In genomic region chr17:40111221-40112128, GRCh38 we compare ENCODE assay signal across 8 cellular contexts. TPM values are rescaled to one million over a fixed set of nuclear protein-coding genes. Genes with fewer than 3 reads are reported as not detected.
A peak's percentile ranks its signal among the peaks of the same experiment; 100 is the strongest.
DNase-seq lines count a peak whose midpoint lies in the region; ATAC-seq and TF ChIP-seq lines count a peak whose summit lies in the region.

No MANE protein-coding gene starts in this region.

- peak overlapping the region; percentile 38 for H3K4me3 Mint-ChIP-seq in activated CD4-positive, alpha-beta T cell treated with anti-CD3 and anti-CD28 coated beads for 36 hours
- peak overlapping the region; percentile 43 for H3K4me3 Mint-ChIP-seq in dendritic cell treated with granulocyte-macrophage colony-stimulating factor and Interleukin-4, amounts not matched to agents 40 ng/mL and 50 ng/mL, for 4 days

- no peaks in the 10 kb centered on the region for H3K9me3 Mint-ChIP-seq in activated CD4-positive, alpha-beta T cell treated with anti-CD3 and anti-CD28 coated beads for 36 hours (ENCODE audit: low read depth)
- H3K9me3 Mint-ChIP-seq in dendritic cell treated with granulocyte-macrophage colony-stimulating factor and Interleukin-4, amounts not matched to agents 40 ng/mL and 50 ng/mL, for 4 days: no peaks in the 10 kb centered on the region

- peak overlapping the region; percentile 86 for H3K27ac Mint-ChIP-seq in activated CD4-positive, alpha-beta T cell treated with anti-CD3 and anti-CD28 coated beads for 36 hours
- peak overlapping the region; percentile 97 for H3K27ac Mint-ChIP-seq in dendritic cell treated with granulocyte-macrophage colony-stimulating factor and Interleukin-4, amounts not matched to agents 40 ng/mL and 50 ng/mL, for 4 days

- H3K27me3 Mint-ChIP-seq in activated CD4-positive, alpha-beta T cell treated with anti-CD3 and anti-CD28 coated beads for 36 hours: no peaks in the 10 kb centered on the region
- H3K27me3 Mint-ChIP-seq in dendritic cell treated with granulocyte-macrophage colony-stimulating factor and Interleukin-4, amounts not matched to agents 40 ng/mL and 50 ng/mL, for 4 days: peaks cover 17% of the 10 kb centered on the region

- TF ChIP-seq CTCF in GM06990 (IDR thresholded peaks at IDR 0.05; ENCODE audit: insufficient read depth, low read length, poor library complexity, severe bottlenecking): peak; percentile 84

- H3K4me1 Mint-ChIP-seq in activated CD4-positive, alpha-beta T cell treated with anti-CD3 and anti-CD28 coated beads for 36 hours: peaks cover 73% of the 10 kb centered on the region
- peaks cover 69% of the 10 kb centered on the region for H3K4me1 Mint-ChIP-seq in dendritic cell treated with granulocyte-macrophage colony-stimulating factor and Interleukin-4, amounts not matched to agents 40 ng/mL and 50 ng/mL, for 4 days (ENCODE audit: low read depth)

- CTCF ChIA-PET in activated CD4-positive, alpha-beta T cell treated with anti-CD3 and anti-CD28 coated beads for 36 hours (lab: Charles Lee): interaction anchor here (0.5 to 6.8 kb wide), 25 partner anchors 9 to 436 kb away, joined by 3 to 156 read pairs (median 11); partner anchors contain the start of genes CASC3, MED24, NR1D1 and WIPF2

- no peaks in the 10 kb centered on the region for H3K36me3 ChIP-seq in GM06990 (ENCODE audit: control insufficient read depth, insufficient read depth, low read length)

- POLR2A ChIA-PET in activated CD4-positive, alpha-beta T cell treated with anti-CD3 and anti-CD28 coated beads for 36 hours (lab: Charles Lee): interaction anchor here (1.0 to 1.1 kb wide), 3 partner anchors 11 to 172 kb away, joined by 3 to 5 read pairs (median 4); partner anchors contain the start of gene NR1D1

- H3K4me3 ChIP-seq in GM06990 (replicated peaks; ENCODE audit: low read depth, low read length): no peak overlapping the region

- no peaks in the 10 kb centered on the region for H3K27me3 ChIP-seq in GM06990 (replicated peaks; ENCODE audit: control insufficient read depth, insufficient read depth, low read length)

- no peaks in the 10 kb centered on the region for H3K36me3 Mint-ChIP-seq in activated CD4-positive, alpha-beta T cell treated with anti-CD3 and anti-CD28 coated beads for 36 hours (ENCODE audit: low read depth)
- no peaks in the 10 kb centered on the region for H3K36me3 Mint-ChIP-seq in dendritic cell treated with granulocyte-macrophage colony-stimulating factor and Interleukin-4, amounts not matched to agents 40 ng/mL and 50 ng/mL, for 4 days (ENCODE audit: low read depth)

- DNase-seq in GM06990 (ENCODE audit: extremely low read depth, insufficient read length) (peak; percentile 63), NCI-H510A treated with DMSO at 0.1 percent for 48 hours (lab: John Stamatoyannopoulos, UW) (peak; percentile 89), left lobe of liver (ENCODE audit: low spot score) (peak; percentile 90)
- peak; percentile 85 for DNase-seq in activated CD4-positive, alpha-beta T cell treated with anti-CD3 and anti-CD28 coated beads for 36 hours
- peak; percentile 77 for DNase-seq in stimulated activated CD4-positive, alpha-beta T cell treated with anti-CD3 and anti-CD28 coated beads, Interleukin-4, amount 100 ng/mL, for 24 hours

- intact Hi-C loops in activated CD4-positive, alpha-beta T cell treated with anti-CD3 and anti-CD28 coated beads for 36 hours (cut with DNase I, micrococcal nuclease): loop anchor here (1.0 to 5.0 kb wide), 10 partner anchors 12 to 175 kb away; partner anchors contain the start of genes THRA (in 2 of the 2), CDC6 (in 1 of the 2), RAPGEFL1 (in 1 of the 2) and WIPF2 (in 1 of the 2)
- intact Hi-C loops in dendritic cell treated with granulocyte-macrophage colony-stimulating factor and Interleukin-4, amounts not matched to agents 40 ng/mL and 50 ng/mL, for 4 days (cut with micrococcal nuclease): loop anchor here (1.0 to 2.0 kb wide), 3 partner anchors 15 to 98 kb away; partner anchors contain the start of gene THRA

- ATAC-seq in HG03432 (IDR thresholded peaks at IDR 0.05; ENCODE audit: unreplicated experiment) (peak; percentile 43), left lobe of liver (peak; percentile 73), GM21515 (IDR thresholded peaks at IDR 0.05; ENCODE audit: unreplicated experiment) (no peak)
- ATAC-seq in activated CD4-positive, alpha-beta T cell treated with anti-CD3 and anti-CD28 coated beads for 36 hours: peak; percentile 57

RNA-seq across cellular contexts. Expression of gene MSL1, which starts 10.3 kb away (rescaled TPM):
- total RNA-seq in activated CD4-positive, alpha-beta T cell treated with anti-CD3 and anti-CD28 coated beads for 36 hours: 10 to 100 TPM; 81.7 to 89.6 TPM
- total RNA-seq in left lobe of liver: 45.9 TPM

RNA-seq across cellular contexts. Expression of gene NR1D1, which starts 11.1 kb away (rescaled TPM):
- total RNA-seq in activated CD4-positive, alpha-beta T cell treated with anti-CD3 and anti-CD28 coated beads for 36 hours: 1 to 10 TPM; 5.2 to 5.4 TPM
- total RNA-seq in left lobe of liver: 18.6 TPM

RNA-seq across cellular contexts. Expression of gene CASC3, which starts 28.9 kb away (rescaled TPM):
- total RNA-seq in activated CD4-positive, alpha-beta T cell treated with anti-CD3 and anti-CD28 coated beads for 36 hours: 100 to 1,000 TPM in 1 of 2 experiments, 10 to 100 TPM in 1; 88.3 to 104 TPM
- total RNA-seq in left lobe of liver: 25.1 TPM

RNA-seq across cellular contexts. Expression of gene THRA, which starts 48.7 kb away (rescaled TPM):
- 10 to 100 TPM; 12.9 to 13.1 TPM for total RNA-seq in activated CD4-positive, alpha-beta T cell treated with anti-CD3 and anti-CD28 coated beads for 36 hours
- total RNA-seq in left lobe of liver: 10.7 TPM

RNA-seq across cellular contexts. Expression of gene MED24, which starts 57.3 kb away (rescaled TPM):
- 100 to 1,000 TPM in 1 of 2 experiments, 10 to 100 TPM in 1; 97.4 to 110 TPM for total RNA-seq in activated CD4-positive, alpha-beta T cell treated with anti-CD3 and anti-CD28 coated beads for 36 hours
- 28.8 TPM for total RNA-seq in left lobe of liver
